18 cellular contexts compared by ENCODE assay signal in the genomic region with DNA sequence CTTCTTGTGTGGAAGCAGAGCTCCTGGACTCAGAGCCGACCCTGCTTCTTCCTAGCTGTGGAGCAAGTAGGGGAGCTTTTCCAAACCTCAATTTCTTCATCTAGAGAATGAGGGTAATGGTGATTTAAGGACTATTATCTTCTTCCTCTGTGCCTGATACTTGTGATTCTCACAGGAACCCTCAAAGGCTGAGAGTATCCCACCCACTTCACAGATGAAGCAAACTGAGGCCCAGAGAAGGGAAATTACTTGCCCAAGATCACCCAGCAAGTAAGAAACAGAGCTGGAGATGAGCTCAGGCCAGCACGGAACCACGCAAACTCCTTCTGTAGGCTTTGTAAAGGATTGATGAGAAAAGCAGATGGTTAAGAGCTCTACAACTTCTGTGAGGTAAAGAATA. TPM values are rescaled to one million over a fixed set of nuclear protein-coding genes. Genes with fewer than 3 reads are reported as not detected.
DNase-seq lines count a peak whose midpoint lies in the region; ATAC-seq, FAIRE-seq and TF ChIP-seq lines count a peak whose summit lies in the region.
"Had no signal": no experiment of that assay in that cellular context is flagged by ENCODE, and none has a peak within 500 bp of the region (broad histone marks: within the 10 kb centered on the region; RNA-seq: fewer than 3 reads in every experiment).

No MANE protein-coding gene starts in this region.

- BruUV-seq in K562 (replicated peaks; lab: Mats Ljungman, UMichigan): no TSS peak

- H2AFZ ChIP-seq in K562 (ENCODE audit: low read depth, low read length): peak overlapping the region; percentile 17; the same call in 1 of the 2 replicates
- H2AFZ ChIP-seq in smooth muscle cell (ENCODE audit: low read depth): peak overlapping the region; percentile 34

- in situ Hi-C loops in K562 (cut with MboI): no loop called here

- intact Hi-C loops in K562 (cut with micrococcal nuclease): no loop called here

- H4K20me1 ChIP-seq in K562 (replicated peaks; ENCODE audit: control insufficient read depth, insufficient read depth, low read length) (no peaks in the 10 kb centered on the region), smooth muscle cell (ENCODE audit: low read depth) (no peaks in the 10 kb centered on the region)
- H4K20me1 ChIP-seq: BLaER1 had no signal

- peaks cover 12% of the 10 kb centered on the region for H3F3A ChIP-seq in smooth muscle cell (ENCODE audit: low read depth)

- H3K9me1 ChIP-seq in K562 (ENCODE audit: control insufficient read depth, insufficient read depth, low read length): no peaks in the 10 kb centered on the region

- no peaks in the 10 kb centered on the region for H3K27me3 Mint-ChIP-seq in nephron progenitor cell (ENCODE audit: low read depth, poor library complexity)
- H3K27me3 Mint-ChIP-seq: CD4-positive, alpha-beta T cell had no signal

- H3K4me3 Mint-ChIP-seq in nephron progenitor cell: no peak overlapping the region
- H3K4me3 Mint-ChIP-seq: CD4-positive, alpha-beta T cell had no signal

- no peak for TF ChIP-seq POLR2A in K562 (conservative IDR thresholded peaks at IDR 0.05)

- no peaks in the 10 kb centered on the region for H3K9me3 ChIP-seq in SJCRH30 (replicated peaks)
- H3K9me3 ChIP-seq in K562 (replicated peaks; ENCODE audit: control insufficient read depth, insufficient read depth, low read depth, low read length): no peaks in the 10 kb centered on the region
- H3K9me3 ChIP-seq in smooth muscle cell (replicated peaks; ENCODE audit: low read depth): no peaks in the 10 kb centered on the region
- H3K9me3 ChIP-seq: BLaER1 had no signal

- peaks cover 49% of the 10 kb centered on the region for H3K4me1 Mint-ChIP-seq in nephron progenitor cell

- 76% methylated on average over 3 of the region's 3 CpGs for WGBS in K562 (ENCODE audit: insufficient coverage, low coverage, missing lambda C conversion rate)
- 97% methylated on average over 3 of the region's 3 CpGs for WGBS in smooth muscle cell (ENCODE audit: low lambda C conversion rate)

- TF ChIP-seq CTCF in K562 (IDR thresholded peaks at IDR 0.05 in 2 of 3, conservative IDR thresholded peaks at IDR 0.05 in 1 of 3; ENCODE audit: insufficient read depth in 2 of 3, low read depth in 1 of 3, low read length in 3 of 3) (no peak), nephron progenitor cell (IDR thresholded peaks at IDR 0.05) (no peak), smooth muscle cell (IDR thresholded peaks at IDR 0.05; ENCODE audit: borderline replicate concordance, insufficient read depth, poor library complexity, severe bottlenecking) (no peak)

- H3K4me1 ChIP-seq in SJCRH30 (peaks cover 9% of the 10 kb centered on the region), K562 (replicated peaks in 1 of 2; ENCODE audit: control insufficient read depth in 2 of 2, insufficient read depth in 2 of 2, low read length in 2 of 2) (peaks cover 4 to 14% of the 10 kb centered on the region in 2 experiments; a peak in 3 of 5 replicates), smooth muscle cell (ENCODE audit: low read depth) (peaks cover 3% of the 10 kb centered on the region)
- H3K4me1 ChIP-seq: BLaER1 had no signal

- peaks cover 16% of the 10 kb centered on the region for H3K36me3 Mint-ChIP-seq in nephron progenitor cell (ENCODE audit: low read depth)

- H3K4me3 ChIP-seq in SJCRH30 (no peak overlapping the region), K562 (no peak overlapping the region), smooth muscle cell (no peak overlapping the region)
- H3K4me3 ChIP-seq: BLaER1 had no signal

- ATAC-seq in K562: no peak
- ATAC-seq in HG03097 (IDR thresholded peaks at IDR 0.05; ENCODE audit: low FRiP score, unreplicated experiment): no peak
- ATAC-seq in GM19035 (IDR thresholded peaks at IDR 0.05; ENCODE audit: unreplicated experiment): no peak
- ATAC-seq in HG02840 (IDR thresholded peaks at IDR 0.05; ENCODE audit: low FRiP score, unreplicated experiment): no peak

- no peaks in the 10 kb centered on the region for H3K9me3 Mint-ChIP-seq in nephron progenitor cell
- H3K9me3 Mint-ChIP-seq: CD4-positive, alpha-beta T cell had no signal

- POLR2A ChIA-PET in K562 (lab: Yijun Ruan, JAX): interaction anchor here (0.8 to 3.7 kb wide), 7 partner anchors 8 to 22 kb away, joined by 3 to 17 read pairs (median 5); a partner anchor contains a TSS

- H3K9ac ChIP-seq in K562 (ENCODE audit: insufficient read depth in 1 of 2, low read depth in 2 of 2, low read length in 2 of 2): no peak overlapping the region
- H3K9ac ChIP-seq in smooth muscle cell (ENCODE audit: low read depth): peak overlapping the region; percentile 82
- H3K9ac ChIP-seq: BLaER1, KMS-11 had no signal

- H3K27me3 ChIP-seq in SJCRH30 (no peaks in the 10 kb centered on the region), K562 (ENCODE audit: control insufficient read depth in 2 of 2, insufficient read depth in 2 of 2, low read length in 2 of 2) (no peaks in the 10 kb centered on the region), smooth muscle cell (ENCODE audit: low read depth) (no peaks in the 10 kb centered on the region)
- H3K27me3 ChIP-seq: BLaER1 had no signal

- FAIRE-seq in K562 (lab: Jason Lieb, UNC): no peak

- no peak for TF ChIP-seq EP300 in K562 (IDR thresholded peaks at IDR 0.05; ENCODE audit: low read length)

- CTCF ChIA-PET in K562 (lab: Yijun Ruan, JAX; ENCODE audit: low intra/inter-chr PET ratio): interaction anchor here (0.6 kb wide), 1 partner anchor 101 kb away, joined by 3 read pairs; no protein-coding TSS in a partner anchor

- DNase-seq in SJCRH30 (no peak), K562 (ENCODE audit: extremely low read depth in 1 of 4, low spot score in 3 of 4) (no peak), nephron progenitor cell (no peak), smooth muscle cell (lab: John Stamatoyannopoulos, UW; ENCODE audit: unreplicated experiment) (no peak)
- DNase-seq in activated CD8-positive, alpha-beta memory T cell treated with anti-CD3 and anti-CD28 coated beads, Interleukin-2, amount 50 U/mL, for 48 hours: no peak
- DNase-seq: CD4-positive, alpha-beta T cell; COR-L47; DMS79 treated with DMSO at 0.1 percent for 48 hours; GOT3; NCI-H1092 treated with DMSO at 0.1 percent for 48 hours; NCI-H1436 treated with DMSO at 0.1 percent for 48 hours; NCI-H1930; NCI-H748 treated with DMSO at 0.1 percent for 48 hours had no signal

- H3K27ac Mint-ChIP-seq in nephron progenitor cell: peak overlapping the region; percentile 89
- H3K27ac Mint-ChIP-seq: CD4-positive, alpha-beta T cell had no signal

- TF ChIP-seq RAD21 in K562 (CRISPR knock-in tag; conservative IDR thresholded peaks at IDR 0.05 in 1 of 2, IDR thresholded peaks at IDR 0.05 in 1 of 2): no peak

- no peaks in the 10 kb centered on the region for H3K79me2 ChIP-seq in K562 (ENCODE audit: control insufficient read depth, insufficient read depth, low read length)
- no peaks in the 10 kb centered on the region for H3K79me2 ChIP-seq in smooth muscle cell (ENCODE audit: low read depth)

- H3K27ac ChIP-seq in SJCRH30: peak overlapping the region; percentile 31; the same call in 1 of the 2 replicates
- no peak overlapping the region for H3K27ac ChIP-seq in K562 (ENCODE audit: extremely low read depth, low read depth, low read length)
- H3K27ac ChIP-seq in smooth muscle cell (ENCODE audit: low read depth): peak overlapping the region; percentile 95
- H3K27ac ChIP-seq: BLaER1, KMS-11 had no signal

- H3K36me3 ChIP-seq in SJCRH30: no peaks in the 10 kb centered on the region
- no peaks in the 10 kb centered on the region; the same call in 2 of the 3 replicates for H3K36me3 ChIP-seq in K562 (ENCODE audit: control insufficient read depth, insufficient read depth, low read length)
- no peaks in the 10 kb centered on the region for H3K36me3 ChIP-seq in smooth muscle cell (ENCODE audit: low read depth)
- H3K36me3 ChIP-seq: BLaER1 had no signal

- H3K4me2 ChIP-seq in K562 (ENCODE audit: insufficient read depth, low read length) (no peak overlapping the region), smooth muscle cell (peak overlapping the region; percentile 55)
- H3K4me2 ChIP-seq: BLaER1, KMS-11 had no signal

TF ChIP-seq in K562, 482 proteins besides CTCF, POLR2A, EP300 and RAD21 (continues in another document):
- TF ChIP-seq BCOR (IDR thresholded peaks at IDR 0.05) (0 out of 2 replicates have a peak, but pooled peaks have one; percentile 46), MCM7 (IDR thresholded peaks at IDR 0.05) (no peak), ZNF3 (CRISPR knock-in tag; IDR thresholded peaks at IDR 0.05) (no peak), CBX2 (IDR thresholded peaks at IDR 0.05; ENCODE audit: insufficient read depth, low read length, poor library complexity, severe bottlenecking) (no peak), U2AF2 (optimal IDR thresholded peaks at IDR 0.05; ENCODE audit: low read depth, low read length) (no peak), THRAP3 (IDR thresholded peaks at IDR 0.05; ENCODE audit: borderline replicate concordance) (no peak), RCOR1 (IDR thresholded peaks at IDR 0.05; ENCODE audit: borderline replicate concordance in 1 of 2, low read depth in 2 of 2, low read length in 2 of 2) (peak in 1 of 2 experiments; percentile 34; a peak in 1 of 4 replicates), KDM1A (IDR thresholded peaks at IDR 0.05) (peak; percentile 24 to 38; a peak in 1 of 4 replicates), E2F3 (CRISPR knock-in tag; IDR thresholded peaks at IDR 0.05) (no peak)

RNA-seq across cellular contexts. Expression of a gene that starts 15.1 kb away (rescaled TPM):
- 64.8 and 73.2 TPM in 2 replicates for total RNA-seq in SJCRH30 (2014; rRNA removed; shearing (Covaris generic))
- 278 and 566 TPM in 2 replicates for total RNA-seq in K562 (2011; cell fraction: chromatin; rRNA removed; ENCODE audit: low replicate concordance)
- 420 and 508 TPM in 2 replicates for total RNA-seq in K562 (2011; cell fraction: nucleolus; rRNA removed)
- 435 and 495 TPM in 2 replicates for total RNA-seq in K562 (2011; cell fraction: nucleoplasm; rRNA removed)
- total RNA-seq in K562 (2014; rRNA removed) (93.1 and 145 TPM in 2 replicates), K562 (2014; rRNA removed; fragmentation: Illumina TruSeq; extraction: Trizol) (39.4 and 42.8 TPM in 2 replicates), K562 (2015; rRNA removed; fragmentation: Illumina TruSeq; extraction: Trizol) (34.9 and 37.4 TPM in 2 replicates), K562 (2021) (141 and 153 TPM in 2 replicates), smooth muscle cell (749 and 1,091 TPM in 2 replicates)
- polyA plus RNA-seq in K562 (2011; rRNA removed) (53.4 and 142 TPM in 2 replicates), K562 (2014; fragmentation: Illumina TruSeq; extraction: Trizol) (73.4 and 73.6 TPM in 2 replicates), K562 (2014; fragmentation: Nextera tagmentation; extraction: Ambion mirVana) (10 to 100 TPM; 12.6 to 22.9 TPM), K562 (2014; rRNA removed) (48.0 and 52.8 TPM in 2 replicates), smooth muscle cell (275 and 842 TPM in 2 replicates)
- 95.7 and 144 TPM in 2 replicates for polyA plus RNA-seq in K562 (2011; cell fraction: cytosol; rRNA removed)
- 174 and 230 TPM in 2 replicates for polyA plus RNA-seq in K562 (2011; cell fraction: nucleus; rRNA removed)
- 54.8 and 81.2 TPM in 2 replicates for polyA plus RNA-seq in K562 (2012)
- 56.6 and 73.8 TPM in 2 replicates for polyA minus RNA-seq in K562 (2011; rRNA and poly(A)+ RNA removed)
- polyA minus RNA-seq in K562 (2011; cell fraction: cytosol; rRNA and poly(A)+ RNA removed): 98.1 and 111 TPM in 2 replicates
- 86.4 and 99.1 TPM in 2 replicates for polyA minus RNA-seq in K562 (2011; cell fraction: nucleus; rRNA and poly(A)+ RNA removed)
